3 cellular contexts compared by ENCODE assay signal in the genomic region with DNA sequence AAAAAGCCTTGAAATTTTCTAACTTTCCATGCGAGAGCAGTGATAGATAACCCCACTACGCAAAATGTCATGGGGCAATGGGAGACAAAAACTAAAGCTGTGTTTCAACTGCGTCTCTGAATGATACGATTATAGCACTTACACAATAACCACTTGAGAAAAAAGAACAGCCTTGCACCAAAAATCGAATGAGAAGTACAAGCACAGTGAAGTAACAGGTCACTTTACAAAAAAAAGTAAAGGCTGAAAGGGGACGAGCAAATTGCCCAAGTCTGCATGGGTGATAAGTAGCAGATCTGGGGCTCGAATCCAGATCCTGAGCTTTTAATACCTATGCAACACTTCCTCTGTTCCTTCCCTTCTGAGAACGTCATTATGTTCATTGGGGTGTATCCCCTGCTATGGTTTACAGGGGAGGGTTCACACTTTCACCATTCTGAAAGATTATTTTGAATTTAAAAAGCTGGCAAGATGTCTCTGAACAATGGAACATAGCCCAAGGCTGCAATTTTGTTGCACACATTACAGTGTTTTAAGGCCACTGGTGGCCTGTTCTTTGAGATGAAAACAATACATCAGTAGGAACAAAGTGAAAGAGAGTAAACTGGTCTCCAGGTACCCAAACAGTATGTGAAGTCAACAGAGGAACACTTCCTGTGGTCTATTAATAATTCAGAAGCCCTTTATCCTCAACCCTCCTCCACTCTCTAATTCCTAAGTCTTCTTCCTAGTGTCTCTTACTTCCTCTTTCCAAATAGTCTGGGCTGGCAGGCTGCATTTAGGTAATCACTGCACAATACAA.
TF ChIP-seq lines count a peak whose summit lies in the region.

No MANE protein-coding gene starts in this region.

TF ChIP-seq in GM23338, 12 proteins besides CTCF, POLR2A, EP300 and RAD21 (continues in another document):
- TF ChIP-seq NANOG (IDR thresholded peaks at IDR 0.05; ENCODE audit: borderline replicate concordance) = no peak
- TF ChIP-seq STAT1 (IDR thresholded peaks at IDR 0.05; ENCODE audit: unreplicated experiment) = no peak
- TF ChIP-seq, protein P1, sequence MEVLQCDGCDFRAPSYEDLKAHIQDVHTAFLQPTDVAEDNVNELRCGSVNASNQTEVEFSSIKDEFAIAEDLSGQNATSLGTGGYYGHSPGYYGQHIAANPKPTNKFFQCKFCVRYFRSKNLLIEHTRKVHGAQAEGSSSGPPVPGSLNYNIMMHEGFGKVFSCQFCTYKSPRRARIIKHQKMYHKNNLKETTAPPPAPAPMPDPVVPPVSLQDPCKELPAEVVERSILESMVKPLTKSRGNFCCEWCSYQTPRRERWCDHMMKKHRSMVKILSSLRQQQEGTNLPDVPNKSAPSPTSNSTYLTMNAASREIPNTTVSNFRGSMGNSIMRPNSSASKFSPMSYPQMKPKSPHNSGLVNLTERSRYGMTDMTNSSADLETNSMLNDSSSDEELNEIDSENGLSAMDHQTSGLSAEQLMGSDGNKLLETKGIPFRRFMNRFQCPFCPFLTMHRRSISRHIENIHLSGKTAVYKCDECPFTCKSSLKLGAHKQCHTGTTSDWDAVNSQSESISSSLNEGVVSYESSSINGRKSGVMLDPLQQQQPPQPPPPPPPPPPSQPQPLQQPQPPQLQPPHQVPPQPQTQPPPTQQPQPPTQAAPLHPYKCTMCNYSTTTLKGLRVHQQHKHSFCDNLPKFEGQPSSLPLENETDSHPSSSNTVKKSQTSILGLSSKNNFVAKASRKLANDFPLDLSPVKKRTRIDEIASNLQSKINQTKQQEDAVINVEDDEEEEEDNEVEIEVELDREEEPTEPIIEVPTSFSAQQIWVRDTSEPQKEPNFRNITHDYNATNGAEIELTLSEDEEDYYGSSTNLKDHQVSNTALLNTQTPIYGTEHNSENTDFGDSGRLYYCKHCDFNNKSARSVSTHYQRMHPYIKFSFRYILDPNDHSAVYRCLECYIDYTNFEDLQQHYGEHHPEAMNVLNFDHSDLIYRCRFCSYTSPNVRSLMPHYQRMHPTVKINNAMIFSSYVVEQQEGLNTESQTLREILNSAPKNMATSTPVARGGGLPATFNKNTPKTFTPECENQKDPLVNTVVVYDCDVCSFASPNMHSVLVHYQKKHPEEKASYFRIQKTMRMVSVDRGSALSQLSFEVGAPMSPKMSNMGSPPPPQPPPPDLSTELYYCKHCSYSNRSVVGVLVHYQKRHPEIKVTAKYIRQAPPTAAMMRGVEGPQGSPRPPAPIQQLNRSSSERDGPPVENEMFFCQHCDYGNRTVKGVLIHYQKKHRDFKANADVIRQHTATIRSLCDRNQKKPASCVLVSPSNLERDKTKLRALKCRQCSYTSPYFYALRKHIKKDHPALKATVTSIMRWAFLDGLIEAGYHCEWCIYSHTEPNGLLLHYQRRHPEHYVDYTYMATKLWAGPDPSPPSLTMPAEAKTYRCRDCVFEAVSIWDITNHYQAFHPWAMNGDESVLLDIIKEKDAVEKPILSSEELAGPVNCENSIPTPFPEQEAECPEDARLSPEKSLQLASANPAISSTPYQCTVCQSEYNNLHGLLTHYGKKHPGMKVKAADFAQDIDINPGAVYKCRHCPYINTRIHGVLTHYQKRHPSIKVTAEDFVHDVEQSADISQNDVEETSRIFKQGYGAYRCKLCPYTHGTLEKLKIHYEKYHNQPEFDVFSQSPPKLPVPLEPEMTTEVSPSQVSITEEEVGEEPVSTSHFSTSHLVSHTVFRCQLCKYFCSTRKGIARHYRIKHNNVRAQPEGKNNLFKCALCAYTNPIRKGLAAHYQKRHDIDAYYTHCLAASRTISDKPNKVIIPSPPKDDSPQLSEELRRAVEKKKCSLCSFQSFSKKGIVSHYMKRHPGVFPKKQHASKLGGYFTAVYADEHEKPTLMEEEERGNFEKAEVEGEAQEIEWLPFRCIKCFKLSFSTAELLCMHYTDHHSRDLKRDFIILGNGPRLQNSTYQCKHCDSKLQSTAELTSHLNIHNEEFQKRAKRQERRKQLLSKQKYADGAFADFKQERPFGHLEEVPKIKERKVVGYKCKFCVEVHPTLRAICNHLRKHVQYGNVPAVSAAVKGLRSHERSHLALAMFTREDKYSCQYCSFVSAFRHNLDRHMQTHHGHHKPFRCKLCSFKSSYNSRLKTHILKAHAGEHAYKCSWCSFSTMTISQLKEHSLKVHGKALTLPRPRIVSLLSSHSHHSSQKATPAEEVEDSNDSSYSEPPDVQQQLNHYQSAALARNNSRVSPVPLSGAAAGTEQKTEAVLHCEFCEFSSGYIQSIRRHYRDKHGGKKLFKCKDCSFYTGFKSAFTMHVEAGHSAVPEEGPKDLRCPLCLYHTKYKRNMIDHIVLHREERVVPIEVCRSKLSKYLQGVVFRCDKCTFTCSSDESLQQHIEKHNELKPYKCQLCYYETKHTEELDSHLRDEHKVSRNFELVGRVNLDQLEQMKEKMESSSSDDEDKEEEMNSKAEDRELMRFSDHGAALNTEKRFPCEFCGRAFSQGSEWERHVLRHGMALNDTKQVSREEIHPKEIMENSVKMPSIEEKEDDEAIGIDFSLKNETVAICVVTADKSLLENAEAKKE (CRISPR knock-in tag; IDR thresholded peaks at IDR 0.05) = no peak

TF ChIP-seq in HepG2, 621 proteins besides CTCF, POLR2A, EP300 and RAD21:
- TF ChIP-seq ELF3 (CRISPR knock-in tag; IDR thresholded peaks at IDR 0.05) (peak; percentile 41), SOX13 (IDR thresholded peaks at IDR 0.05) (no peak), SOX13 (CRISPR knock-in tag; conservative IDR thresholded peaks at IDR 0.05 in 1 of 2, IDR thresholded peaks at IDR 0.05 in 1 of 2) (peak in 1 of 2 experiments; percentile 27; a peak in 1 of 4 replicates), RBFOX2 (IDR thresholded peaks at IDR 0.05; ENCODE audit: low read depth, low read length) (peak; percentile 52; the same call in 1 of the 2 replicates), ZNF207 (IDR thresholded peaks at IDR 0.05; ENCODE audit: borderline replicate concordance) (no peak), FOXK1 (CRISPR knock-in tag; IDR thresholded peaks at IDR 0.05; ENCODE audit: borderline replicate concordance, low read depth) (no peak), AGO1 (IDR thresholded peaks at IDR 0.05; ENCODE audit: low read depth, low read length, poor library complexity, severe bottlenecking) (no peak), SOX5 (CRISPR knock-in tag; IDR thresholded peaks at IDR 0.05; ENCODE audit: borderline replicate concordance) (peak; percentile 54; the same call in 1 of the 2 replicates), SAP130 (CRISPR knock-in tag; IDR thresholded peaks at IDR 0.05; ENCODE audit: low read depth) (peak; percentile 22; the same call in 1 of the 2 replicates), KDM2A (CRISPR knock-in tag; IDR thresholded peaks at IDR 0.05; ENCODE audit: borderline replicate concordance, low read depth) (no peak)
- TF ChIP-seq, protein P2, sequence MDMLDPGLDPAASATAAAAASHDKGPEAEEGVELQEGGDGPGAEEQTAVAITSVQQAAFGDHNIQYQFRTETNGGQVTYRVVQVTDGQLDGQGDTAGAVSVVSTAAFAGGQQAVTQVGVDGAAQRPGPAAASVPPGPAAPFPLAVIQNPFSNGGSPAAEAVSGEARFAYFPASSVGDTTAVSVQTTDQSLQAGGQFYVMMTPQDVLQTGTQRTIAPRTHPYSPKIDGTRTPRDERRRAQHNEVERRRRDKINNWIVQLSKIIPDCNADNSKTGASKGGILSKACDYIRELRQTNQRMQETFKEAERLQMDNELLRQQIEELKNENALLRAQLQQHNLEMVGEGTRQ (IDR thresholded peaks at IDR 0.05; ENCODE audit: low read depth, low read length) = no peak
- TF ChIP-seq, protein P2 (CRISPR knock-in tag; IDR thresholded peaks at IDR 0.05; ENCODE audit: borderline replicate concordance) = no peak
- TF ChIP-seq, protein P3, sequence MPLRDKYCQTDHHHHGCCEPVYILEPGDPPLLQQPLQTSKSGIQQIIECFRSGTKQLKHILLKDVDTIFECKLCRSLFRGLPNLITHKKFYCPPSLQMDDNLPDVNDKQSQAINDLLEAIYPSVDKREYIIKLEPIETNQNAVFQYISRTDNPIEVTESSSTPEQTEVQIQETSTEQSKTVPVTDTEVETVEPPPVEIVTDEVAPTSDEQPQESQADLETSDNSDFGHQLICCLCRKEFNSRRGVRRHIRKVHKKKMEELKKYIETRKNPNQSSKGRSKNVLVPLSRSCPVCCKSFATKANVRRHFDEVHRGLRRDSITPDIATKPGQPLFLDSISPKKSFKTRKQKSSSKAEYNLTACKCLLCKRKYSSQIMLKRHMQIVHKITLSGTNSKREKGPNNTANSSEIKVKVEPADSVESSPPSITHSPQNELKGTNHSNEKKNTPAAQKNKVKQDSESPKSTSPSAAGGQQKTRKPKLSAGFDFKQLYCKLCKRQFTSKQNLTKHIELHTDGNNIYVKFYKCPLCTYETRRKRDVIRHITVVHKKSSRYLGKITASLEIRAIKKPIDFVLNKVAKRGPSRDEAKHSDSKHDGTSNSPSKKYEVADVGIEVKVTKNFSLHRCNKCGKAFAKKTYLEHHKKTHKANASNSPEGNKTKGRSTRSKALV (CRISPR knock-in tag; IDR thresholded peaks at IDR 0.05) = no peak
- TF ChIP-seq, protein P4, sequence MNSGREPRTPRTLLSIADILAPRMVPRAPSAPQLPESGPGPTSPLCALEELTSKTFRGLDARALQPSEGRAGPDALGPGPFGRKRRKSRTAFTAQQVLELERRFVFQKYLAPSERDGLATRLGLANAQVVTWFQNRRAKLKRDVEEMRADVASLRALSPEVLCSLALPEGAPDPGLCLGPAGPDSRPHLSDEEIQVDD (CRISPR knock-in tag; IDR thresholded peaks at IDR 0.05; ENCODE audit: borderline replicate concordance) = no peak

TF ChIP-seq in WTC11, 78 proteins besides CTCF, POLR2A, EP300 and RAD21 (continues in another document):
- TF ChIP-seq, protein P5, sequence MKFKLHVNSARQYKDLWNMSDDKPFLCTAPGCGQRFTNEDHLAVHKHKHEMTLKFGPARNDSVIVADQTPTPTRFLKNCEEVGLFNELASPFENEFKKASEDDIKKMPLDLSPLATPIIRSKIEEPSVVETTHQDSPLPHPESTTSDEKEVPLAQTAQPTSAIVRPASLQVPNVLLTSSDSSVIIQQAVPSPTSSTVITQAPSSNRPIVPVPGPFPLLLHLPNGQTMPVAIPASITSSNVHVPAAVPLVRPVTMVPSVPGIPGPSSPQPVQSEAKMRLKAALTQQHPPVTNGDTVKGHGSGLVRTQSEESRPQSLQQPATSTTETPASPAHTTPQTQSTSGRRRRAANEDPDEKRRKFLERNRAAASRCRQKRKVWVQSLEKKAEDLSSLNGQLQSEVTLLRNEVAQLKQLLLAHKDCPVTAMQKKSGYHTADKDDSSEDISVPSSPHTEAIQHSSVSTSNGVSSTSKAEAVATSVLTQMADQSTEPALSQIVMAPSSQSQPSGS (CRISPR knock-in tag; IDR thresholded peaks at IDR 0.05; ENCODE audit: borderline replicate concordance, low read depth) = no peak
- TF ChIP-seq ZBTB21 (CRISPR knock-in tag; IDR thresholded peaks at IDR 0.05; ENCODE audit: borderline replicate concordance) = no peak
- TF ChIP-seq MYBL2 (CRISPR knock-in tag; IDR thresholded peaks at IDR 0.05) = no peak
- no peak for TF ChIP-seq NFE2L1 (CRISPR knock-in tag; IDR thresholded peaks at IDR 0.05)
- no peak for TF ChIP-seq TCF7 (CRISPR knock-in tag; IDR thresholded peaks at IDR 0.05; ENCODE audit: low read depth)
- no peak for TF ChIP-seq ZNF317 (CRISPR knock-in tag; IDR thresholded peaks at IDR 0.05; ENCODE audit: borderline replicate concordance, low read depth)
- TF ChIP-seq, protein P6, sequence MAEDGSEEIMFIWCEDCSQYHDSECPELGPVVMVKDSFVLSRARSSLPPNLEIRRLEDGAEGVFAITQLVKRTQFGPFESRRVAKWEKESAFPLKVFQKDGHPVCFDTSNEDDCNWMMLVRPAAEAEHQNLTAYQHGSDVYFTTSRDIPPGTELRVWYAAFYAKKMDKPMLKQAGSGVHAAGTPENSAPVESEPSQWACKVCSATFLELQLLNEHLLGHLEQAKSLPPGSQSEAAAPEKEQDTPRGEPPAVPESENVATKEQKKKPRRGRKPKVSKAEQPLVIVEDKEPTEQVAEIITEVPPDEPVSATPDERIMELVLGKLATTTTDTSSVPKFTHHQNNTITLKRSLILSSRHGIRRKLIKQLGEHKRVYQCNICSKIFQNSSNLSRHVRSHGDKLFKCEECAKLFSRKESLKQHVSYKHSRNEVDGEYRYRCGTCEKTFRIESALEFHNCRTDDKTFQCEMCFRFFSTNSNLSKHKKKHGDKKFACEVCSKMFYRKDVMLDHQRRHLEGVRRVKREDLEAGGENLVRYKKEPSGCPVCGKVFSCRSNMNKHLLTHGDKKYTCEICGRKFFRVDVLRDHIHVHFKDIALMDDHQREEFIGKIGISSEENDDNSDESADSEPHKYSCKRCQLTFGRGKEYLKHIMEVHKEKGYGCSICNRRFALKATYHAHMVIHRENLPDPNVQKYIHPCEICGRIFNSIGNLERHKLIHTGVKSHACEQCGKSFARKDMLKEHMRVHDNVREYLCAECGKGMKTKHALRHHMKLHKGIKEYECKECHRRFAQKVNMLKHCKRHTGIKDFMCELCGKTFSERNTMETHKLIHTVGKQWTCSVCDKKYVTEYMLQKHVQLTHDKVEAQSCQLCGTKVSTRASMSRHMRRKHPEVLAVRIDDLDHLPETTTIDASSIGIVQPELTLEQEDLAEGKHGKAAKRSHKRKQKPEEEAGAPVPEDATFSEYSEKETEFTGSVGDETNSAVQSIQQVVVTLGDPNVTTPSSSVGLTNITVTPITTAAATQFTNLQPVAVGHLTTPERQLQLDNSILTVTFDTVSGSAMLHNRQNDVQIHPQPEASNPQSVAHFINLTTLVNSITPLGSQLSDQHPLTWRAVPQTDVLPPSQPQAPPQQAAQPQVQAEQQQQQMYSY (CRISPR knock-in tag; IDR thresholded peaks at IDR 0.05) = no peak
- TF ChIP-seq, protein P7, sequence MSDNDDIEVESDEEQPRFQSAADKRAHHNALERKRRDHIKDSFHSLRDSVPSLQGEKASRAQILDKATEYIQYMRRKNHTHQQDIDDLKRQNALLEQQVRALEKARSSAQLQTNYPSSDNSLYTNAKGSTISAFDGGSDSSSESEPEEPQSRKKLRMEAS (CRISPR knock-in tag; IDR thresholded peaks at IDR 0.05) = no peak
- TF ChIP-seq, protein P8, sequence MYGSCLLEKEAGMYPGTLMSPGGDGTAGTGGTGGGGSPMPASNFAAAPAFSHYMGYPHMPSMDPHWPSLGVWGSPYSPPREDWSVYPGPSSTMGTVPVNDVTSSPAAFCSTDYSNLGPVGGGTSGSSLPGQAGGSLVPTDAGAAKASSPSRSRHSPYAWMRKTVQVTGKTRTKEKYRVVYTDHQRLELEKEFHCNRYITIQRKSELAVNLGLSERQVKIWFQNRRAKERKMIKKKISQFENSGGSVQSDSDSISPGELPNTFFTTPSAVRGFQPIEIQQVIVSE (CRISPR knock-in tag; IDR thresholded peaks at IDR 0.05; ENCODE audit: borderline replicate concordance) = no peak
- no peak for TF ChIP-seq ZNF138 (CRISPR knock-in tag; conservative IDR thresholded peaks at IDR 0.05)
- TF ChIP-seq ZNF423 (CRISPR knock-in tag; IDR thresholded peaks at IDR 0.05) = no peak
- no peak for TF ChIP-seq ZNF671 (CRISPR knock-in tag; IDR thresholded peaks at IDR 0.05)
- TF ChIP-seq, protein P9, sequence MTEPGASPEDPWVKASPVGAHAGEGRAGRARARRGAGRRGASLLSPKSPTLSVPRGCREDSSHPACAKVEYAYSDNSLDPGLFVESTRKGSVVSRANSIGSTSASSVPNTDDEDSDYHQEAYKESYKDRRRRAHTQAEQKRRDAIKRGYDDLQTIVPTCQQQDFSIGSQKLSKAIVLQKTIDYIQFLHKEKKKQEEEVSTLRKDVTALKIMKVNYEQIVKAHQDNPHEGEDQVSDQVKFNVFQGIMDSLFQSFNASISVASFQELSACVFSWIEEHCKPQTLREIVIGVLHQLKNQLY (CRISPR knock-in tag; IDR thresholded peaks at IDR 0.05) = no peak
- TF ChIP-seq PRRX2 (CRISPR knock-in tag; IDR thresholded peaks at IDR 0.05) = no peak
- TF ChIP-seq, protein P10, sequence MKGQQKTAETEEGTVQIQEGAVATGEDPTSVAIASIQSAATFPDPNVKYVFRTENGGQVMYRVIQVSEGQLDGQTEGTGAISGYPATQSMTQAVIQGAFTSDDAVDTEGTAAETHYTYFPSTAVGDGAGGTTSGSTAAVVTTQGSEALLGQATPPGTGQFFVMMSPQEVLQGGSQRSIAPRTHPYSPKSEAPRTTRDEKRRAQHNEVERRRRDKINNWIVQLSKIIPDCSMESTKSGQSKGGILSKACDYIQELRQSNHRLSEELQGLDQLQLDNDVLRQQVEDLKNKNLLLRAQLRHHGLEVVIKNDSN (CRISPR knock-in tag; IDR thresholded peaks at IDR 0.05) = no peak
